ENCODE assay signal across 21 cellular contexts in the genomic region with DNA sequence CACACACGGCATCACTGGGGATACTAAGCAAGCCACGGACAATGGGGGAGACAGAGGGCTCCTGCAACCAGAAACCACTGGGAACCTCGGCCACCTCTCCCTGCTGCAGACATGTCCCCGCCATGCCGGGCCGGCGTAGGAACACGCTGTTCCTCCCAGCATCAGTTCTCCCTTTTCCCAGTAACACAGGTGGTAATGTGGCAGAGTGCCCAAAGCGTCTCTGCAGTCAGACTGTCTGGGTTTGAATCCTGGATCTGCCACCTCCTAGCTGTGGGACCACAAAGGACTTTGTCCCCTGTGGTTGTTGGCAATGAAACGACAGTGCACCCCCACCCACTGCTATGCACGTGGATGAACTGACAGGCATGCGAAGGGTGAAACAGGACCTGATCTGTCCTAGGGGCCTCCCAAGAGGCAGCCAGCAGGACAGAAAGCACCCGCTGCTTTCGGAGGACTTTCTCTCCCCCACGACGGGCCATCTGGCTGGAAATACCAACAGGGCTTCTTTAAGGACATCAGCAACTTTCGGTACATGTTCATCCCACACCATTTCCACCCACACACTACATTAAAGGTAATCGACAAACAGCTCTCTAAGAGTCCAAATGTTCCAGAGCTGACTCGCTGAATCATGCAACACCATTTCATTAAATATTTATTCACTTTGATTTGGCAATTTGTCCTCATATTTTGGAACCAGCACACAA.
DNase-seq lines count a peak whose midpoint lies in the region; ATAC-seq and TF ChIP-seq lines count a peak whose summit lies in the region.
"Had no signal": no experiment of that assay in that cellular context is flagged by ENCODE, and none has a peak within 500 bp of the region (broad histone marks: within the 10 kb centered on the region; RNA-seq: fewer than 3 reads in every experiment).

No MANE protein-coding gene starts in this region.

- BruUV-seq in Calu3 (replicated peaks; lab: Mats Ljungman, UMichigan), result no TSS peak

- H3K4me3 Mint-ChIP-seq in Calu3 (ENCODE audit: low read depth, unreplicated experiment) (peak overlapping the region; percentile 36), glutamatergic neuron (ENCODE audit: unreplicated experiment) (peak overlapping the region; percentile 12)
- H3K4me3 Mint-ChIP-seq in activated CD4-positive, alpha-beta T cell treated with anti-CD3 and anti-CD28 coated beads, Interleukin-2, amount 10 ng/mL, durations not matched to agents 24 days and 14 days, result no peak overlapping the region
- H3K4me3 Mint-ChIP-seq: activated CD4-positive, alpha-beta memory T cell treated with anti-CD3 and anti-CD28 coated beads, Interleukin-2, amount 10 ng/mL, durations not matched to agents 7 days and 5 days; activated naive CD4-positive, alpha-beta T cell treated with anti-CD3 and anti-CD28 coated beads, Interleukin-2, amount 10 ng/mL, durations not matched to agents 7 days and 5 days; activated T-cell treated with anti-CD3 and anti-CD28 coated beads, Interleukin-2, amount 50 U/mL, for 24 hours; CD8-positive, alpha-beta T cell; effector memory CD8-positive, alpha-beta T cell; naive thymus-derived CD8-positive, alpha-beta T cell had no signal

- intact Hi-C loops in Calu3 (cut with micrococcal nuclease; ENCODE audit: unreplicated experiment), result no loop called here
- intact Hi-C loops in activated CD4-positive, alpha-beta T cell treated with anti-CD3 and anti-CD28 coated beads, Interleukin-2, amount 10 ng/mL, durations not matched to agents 24 days and 14 days (cut with micrococcal nuclease), result no loop called here

- H3K27ac ChIP-seq in RWPE1, result peak overlapping the region; percentile 44
- H3K27ac ChIP-seq: KMS-11, spleen had no signal

- DNase-seq in Calu3 (peak; percentile 78), RWPE1 (ENCODE audit: low spot score) (no peak), glutamatergic neuron (no peak), renal cortical epithelial cell (ENCODE audit: low read depth) (peak; percentile 55), GM03348 (ENCODE audit: low spot score) (no peak)
- DNase-seq in activated CD4-positive, alpha-beta T cell treated with anti-CD3 and anti-CD28 coated beads, Interleukin-2, amount 10 ng/mL, durations not matched to agents 24 days and 14 days, result no peak
- no peak for DNase-seq in stimulated activated CD4-positive, alpha-beta T cell treated with anti-CD3 and anti-CD28 coated beads, Interleukin-4, amount 100 ng/mL, for 24 hours
- DNase-seq: activated CD4-positive, alpha-beta memory T cell treated with anti-CD3 and anti-CD28 coated beads, Interleukin-2, amount 10 ng/mL, durations not matched to agents 7 days and 5 days; activated naive CD4-positive, alpha-beta T cell treated with anti-CD3 and anti-CD28 coated beads, Interleukin-2, amount 10 ng/mL, durations not matched to agents 7 days and 5 days; activated T-cell treated with anti-CD3 and anti-CD28 coated beads, Interleukin-2, amount 50 U/mL, for 24 hours; CD8-positive, alpha-beta T cell; cerebellar nuclear complex; effector memory CD8-positive, alpha-beta T cell; naive thymus-derived CD8-positive, alpha-beta T cell; NCI-H187; OCI-M1; spleen; T-helper 2 cell had no signal

- H3K27ac Mint-ChIP-seq in Calu3 (ENCODE audit: unreplicated experiment) (no peak overlapping the region), glutamatergic neuron (ENCODE audit: unreplicated experiment) (no peak overlapping the region)
- H3K27ac Mint-ChIP-seq in activated CD4-positive, alpha-beta T cell treated with anti-CD3 and anti-CD28 coated beads, Interleukin-2, amount 10 ng/mL, durations not matched to agents 24 days and 14 days, result no peak overlapping the region
- H3K27ac Mint-ChIP-seq: activated CD4-positive, alpha-beta memory T cell treated with anti-CD3 and anti-CD28 coated beads, Interleukin-2, amount 10 ng/mL, durations not matched to agents 7 days and 5 days; activated naive CD4-positive, alpha-beta T cell treated with anti-CD3 and anti-CD28 coated beads, Interleukin-2, amount 10 ng/mL, durations not matched to agents 7 days and 5 days; activated T-cell treated with anti-CD3 and anti-CD28 coated beads, Interleukin-2, amount 50 U/mL, for 24 hours; CD8-positive, alpha-beta T cell; effector memory CD8-positive, alpha-beta T cell; naive thymus-derived CD8-positive, alpha-beta T cell; progenitor cell of endocrine pancreas had no signal

- no peak for ATAC-seq in HG02642 (IDR thresholded peaks at IDR 0.05; ENCODE audit: poor library complexity, unreplicated experiment)
- ATAC-seq: CD8-positive, alpha-beta T cell; effector memory CD8-positive, alpha-beta T cell; naive thymus-derived CD8-positive, alpha-beta T cell had no signal

- H3K27me3 Mint-ChIP-seq in Calu3 (ENCODE audit: unreplicated experiment) (no peaks in the 10 kb centered on the region), glutamatergic neuron (ENCODE audit: unreplicated experiment) (no peaks in the 10 kb centered on the region)
- H3K27me3 Mint-ChIP-seq in activated CD4-positive, alpha-beta T cell treated with anti-CD3 and anti-CD28 coated beads, Interleukin-2, amount 10 ng/mL, durations not matched to agents 24 days and 14 days, result peaks cover 6% of the 10 kb centered on the region
- H3K27me3 Mint-ChIP-seq: progenitor cell of endocrine pancreas had no signal

- TF ChIP-seq CTCF in Calu3 (IDR thresholded peaks at IDR 0.05; ENCODE audit: unreplicated experiment), result no peak
- no peak for TF ChIP-seq CTCF in RWPE1 (conservative IDR thresholded peaks at IDR 0.05; ENCODE audit: low read depth)
- TF ChIP-seq CTCF in glutamatergic neuron (IDR thresholded peaks at IDR 0.05; ENCODE audit: partially characterized antibody, unreplicated experiment), result no peak

- POLR2A ChIA-PET in RWPE1 (lab: Yijun Ruan, JAX; ENCODE audit: low non-redundant PET), result no interaction called here

- peaks cover 20% of the 10 kb centered on the region for H3K4me1 Mint-ChIP-seq in Calu3 (ENCODE audit: low read depth, unreplicated experiment)
- H3K4me1 Mint-ChIP-seq in glutamatergic neuron (ENCODE audit: low read depth, unreplicated experiment), result peaks cover 22% of the 10 kb centered on the region
- H3K4me1 Mint-ChIP-seq in activated CD4-positive, alpha-beta T cell treated with anti-CD3 and anti-CD28 coated beads, Interleukin-2, amount 10 ng/mL, durations not matched to agents 24 days and 14 days, result no peaks in the 10 kb centered on the region
- H3K4me1 Mint-ChIP-seq: activated naive CD4-positive, alpha-beta T cell treated with anti-CD3 and anti-CD28 coated beads, Interleukin-2, amount 10 ng/mL, durations not matched to agents 7 days and 5 days had no signal

- H3K36me3 Mint-ChIP-seq in Calu3 (ENCODE audit: insufficient read depth, unreplicated experiment), result peaks cover 5% of the 10 kb centered on the region
- peaks cover 9% of the 10 kb centered on the region for H3K36me3 Mint-ChIP-seq in glutamatergic neuron (ENCODE audit: unreplicated experiment)
- H3K36me3 Mint-ChIP-seq in activated CD4-positive, alpha-beta T cell treated with anti-CD3 and anti-CD28 coated beads, Interleukin-2, amount 10 ng/mL, durations not matched to agents 24 days and 14 days (ENCODE audit: low read depth), result no peaks in the 10 kb centered on the region
- H3K36me3 Mint-ChIP-seq: activated naive CD4-positive, alpha-beta T cell treated with anti-CD3 and anti-CD28 coated beads, Interleukin-2, amount 10 ng/mL, durations not matched to agents 7 days and 5 days; CD8-positive, alpha-beta T cell; naive thymus-derived CD8-positive, alpha-beta T cell had no signal

- H3K9me3 Mint-ChIP-seq in Calu3 (ENCODE audit: low read depth, unreplicated experiment), result no peaks in the 10 kb centered on the region
- H3K9me3 Mint-ChIP-seq in glutamatergic neuron (ENCODE audit: unreplicated experiment), result no peaks in the 10 kb centered on the region
- H3K9me3 Mint-ChIP-seq in activated CD4-positive, alpha-beta T cell treated with anti-CD3 and anti-CD28 coated beads, Interleukin-2, amount 10 ng/mL, durations not matched to agents 24 days and 14 days, result no peaks in the 10 kb centered on the region
- H3K9me3 Mint-ChIP-seq: activated CD4-positive, alpha-beta memory T cell treated with anti-CD3 and anti-CD28 coated beads, Interleukin-2, amount 10 ng/mL, durations not matched to agents 7 days and 5 days; activated naive CD4-positive, alpha-beta T cell treated with anti-CD3 and anti-CD28 coated beads, Interleukin-2, amount 10 ng/mL, durations not matched to agents 7 days and 5 days; activated T-cell treated with anti-CD3 and anti-CD28 coated beads, Interleukin-2, amount 50 U/mL, for 24 hours; CD8-positive, alpha-beta T cell; effector memory CD8-positive, alpha-beta T cell; naive thymus-derived CD8-positive, alpha-beta T cell had no signal

- CTCF ChIA-PET in Calu3 (lab: Charles Lee), result interaction anchor here (0.6 to 4.5 kb wide), 7 partner anchors 15 to 1849 kb away, joined by 3 to 18 read pairs (median 5); no protein-coding TSS in a partner anchor
- CTCF ChIA-PET in RWPE1 (lab: Yijun Ruan, JAX), result interaction anchor here (0.6 kb wide), 1 partner anchor 693 kb away, joined by 4 read pairs; no protein-coding TSS in a partner anchor

Comparison
In these comparisons a context has a peak if more than half of its experiments do, and no peak if none do; other contexts are left out.
1. DNase-seq: peak in Calu3 (single experiment) and renal cortical epithelial cell (single experiment); none in RWPE1 (single experiment), glutamatergic neuron (single experiment), GM03348 (single experiment), activated CD4-positive, alpha-beta T cell treated with anti-CD3 and anti-CD28 coated beads, Interleukin-2, amount 10 ng/mL, durations not matched to agents 24 days and 14 days (single experiment) and stimulated activated CD4-positive, alpha-beta T cell treated with anti-CD3 and anti-CD28 coated beads, Interleukin-4, amount 100 ng/mL, for 24 hours (single experiment).